Comparison of ENCODE assay signal across 15 cellular contexts in the genomic region with DNA sequence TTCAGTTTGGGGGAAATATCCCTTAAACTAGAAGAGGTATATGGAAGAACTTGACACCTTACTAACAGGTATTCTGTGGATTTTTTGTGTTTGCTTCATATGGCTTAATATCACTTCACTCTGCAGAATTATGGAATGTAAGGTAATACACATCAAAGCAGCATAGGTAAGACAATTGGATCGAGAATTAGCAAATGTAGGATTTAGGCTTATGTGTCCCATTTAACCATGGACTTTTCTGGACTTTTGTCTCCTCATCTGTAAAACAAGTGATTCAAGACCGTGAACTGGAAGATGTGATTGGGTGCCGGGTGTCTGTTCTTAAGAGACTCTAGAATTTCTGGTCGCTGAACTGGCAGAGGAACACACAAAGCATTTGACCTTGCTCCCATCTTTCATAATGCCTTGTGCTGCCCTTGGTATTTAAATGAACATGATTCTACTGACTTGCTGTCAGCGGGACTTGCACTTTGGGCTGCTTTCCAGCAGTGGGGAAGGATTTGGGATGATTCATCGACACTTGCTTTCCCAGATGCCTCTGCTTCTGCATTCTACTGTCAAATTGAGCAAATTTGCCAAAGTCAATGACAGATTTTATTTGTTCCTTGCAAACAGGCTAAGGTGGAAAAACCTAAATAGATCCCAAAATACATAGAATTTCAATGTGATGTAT.
DNase-seq lines count a peak whose midpoint lies in the region; ATAC-seq, FAIRE-seq and TF ChIP-seq lines count a peak whose summit lies in the region.
"Had no signal": no experiment of that assay in that cellular context is flagged by ENCODE, and none has a peak within 500 bp of the region (broad histone marks: within the 10 kb centered on the region; RNA-seq: fewer than 3 reads in every experiment).

No MANE protein-coding gene starts in this region.

- peaks cover 2% of the 10 kb centered on the region; the same call in 1 of the 2 replicates for H4K20me1 ChIP-seq in DND-41 (ENCODE audit: insufficient read depth, low read length)

- H3K27me3 Mint-ChIP-seq in stimulated activated naive CD8-positive, alpha-beta T cell treated with anti-CD3 and anti-CD28 coated beads, Interleukin-15, amount 100 ng/mL, for 72 hours: no peaks in the 10 kb centered on the region
- H3K27me3 Mint-ChIP-seq: central memory CD8-positive, alpha-beta T cell had no signal

- DNase-seq in DND-41 (no peak), NCI-H446 (lab: John Stamatoyannopoulos, UW) (peak; percentile 55 to 89), epithelial cell of proximal tubule (ENCODE audit: low read depth) (peak; percentile 44), omental fat pad (ENCODE audit: low spot score) (no peak), activated gamma-delta T cell (lab: John Stamatoyannopoulos, UW) (no peak), vagina (ENCODE audit: extremely low spot score in 2 of 2) (no peak), GM12891 (ENCODE audit: insufficient read length, low spot score) (no peak)
- DNase-seq in stimulated activated naive CD8-positive, alpha-beta T cell treated with anti-CD3 and anti-CD28 coated beads, Interleukin-15, amount 100 ng/mL, for 72 hours: no peak
- DNase-seq: mesendoderm, NCI-H2029 treated with DMSO at 0.1 percent for 48 hours had no signal

- peak overlapping the region; percentile 48 for H3K27ac ChIP-seq in DND-41 (ENCODE audit: low read length)
- no peak overlapping the region for H3K27ac ChIP-seq in vagina
- H3K27ac ChIP-seq: heart left ventricle, right lobe of liver, RWPE1, upper lobe of left lung had no signal

- no peak for ATAC-seq in DND-41 (ENCODE audit: insufficient read depth, low read depth)
- peak; percentile 62 for ATAC-seq in omental fat pad (ENCODE audit: low FRiP score)
- no peak for ATAC-seq in stimulated activated naive CD8-positive, alpha-beta T cell treated with anti-CD3 and anti-CD28 coated beads, Interleukin-15, amount 100 ng/mL, for 72 hours

- no peaks in the 10 kb centered on the region for H3K9me3 Mint-ChIP-seq in stimulated activated naive CD8-positive, alpha-beta T cell treated with anti-CD3 and anti-CD28 coated beads, Interleukin-15, amount 100 ng/mL, for 72 hours
- H3K9me3 Mint-ChIP-seq: central memory CD8-positive, alpha-beta T cell had no signal

- H3K27me3 ChIP-seq in DND-41 (ENCODE audit: insufficient read depth, low read length, poor library complexity) (no peaks in the 10 kb centered on the region), vagina (no peaks in the 10 kb centered on the region)
- H3K27me3 ChIP-seq: heart left ventricle, right lobe of liver, upper lobe of left lung had no signal

- H3K4me3 ChIP-seq in DND-41 (ENCODE audit: low read depth in 1 of 2, low read length in 2 of 2) (no peak overlapping the region; a peak in 1 of 4 replicates), epithelial cell of proximal tubule (ENCODE audit: low read depth, low read length) (no peak overlapping the region), vagina (no peak overlapping the region)
- H3K4me3 ChIP-seq: heart left ventricle, right lobe of liver, upper lobe of left lung had no signal

- peaks cover 39% of the 10 kb centered on the region for H3K79me2 ChIP-seq in DND-41 (ENCODE audit: insufficient read depth, low read length)

- H3K4me1 Mint-ChIP-seq in stimulated activated naive CD8-positive, alpha-beta T cell treated with anti-CD3 and anti-CD28 coated beads, Interleukin-15, amount 100 ng/mL, for 72 hours: no peaks in the 10 kb centered on the region

- no peak overlapping the region for H2AFZ ChIP-seq in DND-41 (ENCODE audit: low read depth, low read length)

- no peak overlapping the region for H3K27ac Mint-ChIP-seq in stimulated activated naive CD8-positive, alpha-beta T cell treated with anti-CD3 and anti-CD28 coated beads, Interleukin-15, amount 100 ng/mL, for 72 hours

- intact Hi-C loops in vagina (cut with DNase I): no loop called here

- H3K9me3 ChIP-seq in DND-41 (ENCODE audit: insufficient read depth, low read length, severe bottlenecking) (no peaks in the 10 kb centered on the region), vagina (no peaks in the 10 kb centered on the region)
- H3K9me3 ChIP-seq: heart left ventricle, right lobe of liver, upper lobe of left lung had no signal

- H3K4me1 ChIP-seq in DND-41 (ENCODE audit: insufficient read depth, low read length) (peaks cover 30% of the 10 kb centered on the region), vagina (no peaks in the 10 kb centered on the region)
- H3K4me1 ChIP-seq: upper lobe of left lung had no signal

- FAIRE-seq in GM12891 (lab: Jason Lieb, UNC): no peak

- no peak overlapping the region for H3K4me3 Mint-ChIP-seq in stimulated activated naive CD8-positive, alpha-beta T cell treated with anti-CD3 and anti-CD28 coated beads, Interleukin-15, amount 100 ng/mL, for 72 hours
- H3K4me3 Mint-ChIP-seq: central memory CD8-positive, alpha-beta T cell had no signal

- H3K4me2 ChIP-seq in DND-41 (ENCODE audit: insufficient read depth, low read length): peak overlapping the region; percentile 52

- TF ChIP-seq CTCF in DND-41 (IDR thresholded peaks at IDR 0.05; ENCODE audit: borderline replicate concordance, extremely low read depth, low read length, poor library complexity, severe bottlenecking): no peak
- TF ChIP-seq CTCF in epithelial cell of proximal tubule (conservative IDR thresholded peaks at IDR 0.05; ENCODE audit: low read depth, low read length): no peak
- no peak for TF ChIP-seq CTCF in omental fat pad (IDR thresholded peaks at IDR 0.05)
- TF ChIP-seq CTCF in vagina (IDR thresholded peaks at IDR 0.05): no peak

- 0 out of 2 replicates have a peak overlapping the region, but pooled peaks have one; percentile 5 for H3K9ac ChIP-seq in DND-41 (ENCODE audit: low read depth, low read length)

- no peak for TF ChIP-seq POLR2A in vagina (IDR thresholded peaks at IDR 0.05)
- TF ChIP-seq POLR2A in GM12891 (IDR thresholded peaks at IDR 0.05; ENCODE audit: low read depth, low read length): no peak

- H3K36me3 ChIP-seq in DND-41 (ENCODE audit: insufficient read depth, low read length): no peaks in the 10 kb centered on the region
- H3K36me3 ChIP-seq in vagina: no peaks in the 10 kb centered on the region
- H3K36me3 ChIP-seq: heart left ventricle, right lobe of liver, upper lobe of left lung had no signal

TF ChIP-seq in GM12891, 5 proteins besides CTCF, POLR2A, EP300 and RAD21:
- no peak for TF ChIP-seq TAF1 (IDR thresholded peaks at IDR 0.05; ENCODE audit: low read depth, low read length)
- no peak for TF ChIP-seq POU2F2 (IDR thresholded peaks at IDR 0.05; ENCODE audit: low read depth, low read length)
- no peak for TF ChIP-seq PAX5 (IDR thresholded peaks at IDR 0.05; ENCODE audit: insufficient read depth, low read length, severe bottlenecking)
- TF ChIP-seq POLR2AphosphoS5 (IDR thresholded peaks at IDR 0.05; ENCODE audit: low read depth, low read length): no peak
- TF ChIP-seq SPI1 (IDR thresholded peaks at IDR 0.05; ENCODE audit: low read depth, low read length): no peak

Comparison
In these comparisons a context has a peak if more than half of its experiments do, and no peak if none do; other contexts are left out.
1. DNase-seq: peak in NCI-H446 (2 of 2) and epithelial cell of proximal tubule (single experiment); none in DND-41 (single experiment), omental fat pad (single experiment), stimulated activated naive CD8-positive, alpha-beta T cell treated with anti-CD3 and anti-CD28 coated beads, Interleukin-15, amount 100 ng/mL, for 72 hours (0 of 2), activated gamma-delta T cell (single experiment), vagina (0 of 2) and GM12891 (single experiment).